ENCODE assay signal across 10 cellular contexts in the genomic region with DNA sequence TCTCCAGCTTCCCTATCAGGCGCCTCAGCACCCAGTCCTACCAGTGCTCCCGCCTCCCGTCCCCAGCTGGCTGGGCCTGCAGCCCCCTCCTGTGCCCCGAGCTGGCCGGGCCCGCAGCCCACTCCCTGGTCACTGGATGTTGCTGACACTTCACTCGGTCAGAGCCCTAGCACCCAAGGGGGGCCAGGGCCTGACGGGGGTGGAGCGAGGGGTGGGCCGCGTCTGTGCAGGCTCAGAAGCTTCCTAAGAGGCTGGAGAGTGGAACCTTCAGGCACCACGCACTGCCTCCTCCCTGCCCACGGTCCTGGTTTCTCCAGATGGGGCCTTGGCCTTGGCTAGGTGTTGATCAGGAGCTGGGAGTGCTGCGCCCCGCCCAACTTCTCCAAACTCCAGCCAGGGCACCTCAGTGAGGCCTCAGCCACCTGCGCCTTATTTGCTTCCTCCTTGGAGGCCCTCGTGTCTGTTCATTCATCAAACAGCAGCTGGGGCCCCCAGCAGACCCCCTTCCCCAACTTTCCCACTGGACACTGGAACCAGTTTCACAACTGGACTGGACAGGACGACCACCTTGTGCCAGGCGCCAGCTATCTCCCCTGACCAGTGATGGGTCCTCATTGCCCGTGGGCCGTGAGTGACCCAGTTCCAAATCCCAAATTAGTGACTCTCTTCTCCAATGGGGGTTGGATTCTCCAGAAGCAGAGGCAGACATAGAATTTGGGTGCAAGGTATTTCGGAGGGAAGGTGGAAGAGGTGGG. TPM values are rescaled to one million over a fixed set of nuclear protein-coding genes. Genes with fewer than 3 reads are reported as not detected.
A peak's percentile ranks its signal among the peaks of the same experiment; 100 is the strongest.
DNase-seq lines count a peak whose midpoint lies in the region; ATAC-seq, FAIRE-seq and TF ChIP-seq lines count a peak whose summit lies in the region.
"Had no signal": no experiment of that assay in that cellular context is flagged by ENCODE, and none has a peak within 500 bp of the region (broad histone marks: within the 10 kb centered on the region; RNA-seq: fewer than 3 reads in every experiment).

No MANE protein-coding gene starts in this region.

- H3K9ac ChIP-seq in kidney (ENCODE audit: low read length in 2 of 2) = no peak overlapping the region

- H3K27me3 Mint-ChIP-seq in activated naive CD4-positive, alpha-beta T cell treated with anti-CD3 and anti-CD28 coated beads, Interleukin-2, amount 10 ng/mL, durations not matched to agents 7 days and 5 days = no peaks in the 10 kb centered on the region
- H3K27me3 Mint-ChIP-seq: activated CD4-positive, alpha-beta T cell treated with anti-CD3 and anti-CD28 coated beads, Interleukin-2, amount 10 ng/mL, durations not matched to agents 24 days and 14 days; CD4-positive, CD25-positive, alpha-beta regulatory T cell; stimulated activated naive B cell treated with anti-CD40 and anti-IgM and Interleukin-4, amounts not matched to agents 10 μg/mL and 1 μg/mL and 100 μg/mL, for 72 hours had no signal

- H3K9me3 Mint-ChIP-seq in activated naive CD4-positive, alpha-beta T cell treated with anti-CD3 and anti-CD28 coated beads, Interleukin-2, amount 10 ng/mL, durations not matched to agents 7 days and 5 days = no peaks in the 10 kb centered on the region
- H3K9me3 Mint-ChIP-seq: activated CD4-positive, alpha-beta T cell treated with anti-CD3 and anti-CD28 coated beads, Interleukin-2, amount 10 ng/mL, durations not matched to agents 24 days and 14 days; CD4-positive, CD25-positive, alpha-beta regulatory T cell; stimulated activated naive B cell treated with anti-CD40 and anti-IgM and Interleukin-4, amounts not matched to agents 10 μg/mL and 1 μg/mL and 100 μg/mL, for 72 hours had no signal

- no peak for TF ChIP-seq EP300 in sigmoid colon (IDR thresholded peaks at IDR 0.05)

- H3K36me3 Mint-ChIP-seq in activated naive CD4-positive, alpha-beta T cell treated with anti-CD3 and anti-CD28 coated beads, Interleukin-2, amount 10 ng/mL, durations not matched to agents 7 days and 5 days = peaks cover 2% of the 10 kb centered on the region

- CTCF ChIA-PET in activated naive CD4-positive, alpha-beta T cell treated with anti-CD3 and anti-CD28 coated beads, Interleukin-2, amount 10 ng/mL, durations not matched to agents 7 days and 5 days (lab: Charles Lee) = interaction anchor here (1.0 to 1.6 kb wide), 2 partner anchors 15 to 38 kb away, joined by 3 to 4 read pairs; no protein-coding TSS in a partner anchor

- no peak overlapping the region for H3K27ac Mint-ChIP-seq in activated naive CD4-positive, alpha-beta T cell treated with anti-CD3 and anti-CD28 coated beads, Interleukin-2, amount 10 ng/mL, durations not matched to agents 7 days and 5 days
- H3K27ac Mint-ChIP-seq: activated CD4-positive, alpha-beta T cell treated with anti-CD3 and anti-CD28 coated beads, Interleukin-2, amount 10 ng/mL, durations not matched to agents 24 days and 14 days; stimulated activated naive B cell treated with anti-CD40 and anti-IgM and Interleukin-4, amounts not matched to agents 10 μg/mL and 1 μg/mL and 100 μg/mL, for 72 hours had no signal

- no peak for TF ChIP-seq POLR2A in sigmoid colon (IDR thresholded peaks at IDR 0.05)

- TF ChIP-seq CTCF in kidney (IDR thresholded peaks at IDR 0.05; ENCODE audit: borderline replicate concordance, extremely low read depth, insufficient read depth) = no peak
- no peak for TF ChIP-seq CTCF in sigmoid colon (IDR thresholded peaks at IDR 0.05)

- no peak for FAIRE-seq in kidney (lab: Jason Lieb, UNC)
- FAIRE-seq: bronchial epithelial cell had no signal

- H3K27ac ChIP-seq in kidney (ENCODE audit: low read depth in 2 of 2, low read length in 2 of 2) = no peak overlapping the region
- no peak overlapping the region for H3K27ac ChIP-seq in sigmoid colon

- no peaks in the 10 kb centered on the region for H3K4me1 Mint-ChIP-seq in activated naive CD4-positive, alpha-beta T cell treated with anti-CD3 and anti-CD28 coated beads, Interleukin-2, amount 10 ng/mL, durations not matched to agents 7 days and 5 days
- H3K4me1 Mint-ChIP-seq: CD4-positive, CD25-positive, alpha-beta regulatory T cell had no signal

- no peaks in the 10 kb centered on the region for H3K27me3 ChIP-seq in sigmoid colon

- peaks cover 2 to 4% of the 10 kb centered on the region in 2 donors for H3K4me1 ChIP-seq in kidney (ENCODE audit: control insufficient read depth in 1 of 2, insufficient read depth in 1 of 2, low read depth in 1 of 2, low read length in 2 of 2)
- peaks cover 0 to 8% (median 3%) of the 10 kb centered on the region in 4 donors for H3K4me1 ChIP-seq in sigmoid colon

- no peak for ATAC-seq in HG03521 (IDR thresholded peaks at IDR 0.05; ENCODE audit: unreplicated experiment)
- ATAC-seq: stimulated activated naive B cell treated with anti-CD40 and anti-IgM and Interleukin-4, amounts not matched to agents 10 μg/mL and 1 μg/mL and 100 μg/mL, for 72 hours had no signal

- no peak overlapping the region for H3K4me3 Mint-ChIP-seq in activated naive CD4-positive, alpha-beta T cell treated with anti-CD3 and anti-CD28 coated beads, Interleukin-2, amount 10 ng/mL, durations not matched to agents 7 days and 5 days
- H3K4me3 Mint-ChIP-seq: activated CD4-positive, alpha-beta T cell treated with anti-CD3 and anti-CD28 coated beads, Interleukin-2, amount 10 ng/mL, durations not matched to agents 24 days and 14 days; stimulated activated naive B cell treated with anti-CD40 and anti-IgM and Interleukin-4, amounts not matched to agents 10 μg/mL and 1 μg/mL and 100 μg/mL, for 72 hours had no signal

- H3K9me3 ChIP-seq in kidney (ENCODE audit: control insufficient read depth in 1 of 2, low read length in 2 of 2) = no peaks in the 10 kb centered on the region
- H3K9me3 ChIP-seq in sigmoid colon = no peaks in the 10 kb centered on the region

- WGBS in sigmoid colon, 2 donors = 81 to 87% methylated on average over 22 of the region's 22 CpGs

- intact Hi-C loops in kidney (cut with DNase I) = no loop called here
- intact Hi-C loops in sigmoid colon (cut with DNase I) = no loop called here

- DNase-seq in activated naive CD4-positive, alpha-beta T cell treated with anti-CD3 and anti-CD28 coated beads, Interleukin-2, amount 10 ng/mL, durations not matched to agents 7 days and 5 days = peak; percentile 14
- no peak for DNase-seq in activated naive CD4-positive, alpha-beta T cell treated with Interleukin-2 at 50 U/mL for 16 hours
- DNase-seq in kidney (peak; percentile 64), sigmoid colon (peak; percentile 56), SHP77 (lab: John Stamatoyannopoulos, UW) (no peak)
- DNase-seq: activated CD4-positive, alpha-beta T cell treated with anti-CD3 and anti-CD28 coated beads, Interleukin-2, amount 10 ng/mL, durations not matched to agents 24 days and 14 days; CD4-positive, CD25-positive, alpha-beta regulatory T cell; stimulated activated naive B cell treated with anti-CD40 and anti-IgM and Interleukin-4, amounts not matched to agents 10 μg/mL and 1 μg/mL and 100 μg/mL, for 72 hours had no signal

- peaks cover 0 to 5% of the 10 kb centered on the region in 2 donors for H3K36me3 ChIP-seq in kidney (ENCODE audit: control insufficient read depth in 1 of 2, insufficient read depth in 2 of 2, low read length in 2 of 2)
- peaks cover 0 to 17% (median 11%) of the 10 kb centered on the region in 4 donors for H3K36me3 ChIP-seq in sigmoid colon

- no peak overlapping the region for H3K4me3 ChIP-seq in kidney (ENCODE audit: low read length in 2 of 2)
- H3K4me3 ChIP-seq in sigmoid colon = no peak overlapping the region

RNA-seq across cellular contexts. Expression of gene CAPN10, which starts 16.7 kb away (rescaled TPM):
- total RNA-seq in kidney (50.9 TPM), sigmoid colon (10 to 100 TPM; 10.5 to 27.7 (median 16.3) TPM)
- polyA plus RNA-seq in kidney (ENCODE audit: insufficient read depth, low read depth, low replicate concordance) (26.3 TPM), sigmoid colon (10 to 100 TPM; 11.4 to 33.0 (median 16.4) TPM)

RNA-seq across cellular contexts. Expression of gene GPR35, which starts 22.0 kb away (rescaled TPM):
- total RNA-seq in kidney (6.7 TPM), sigmoid colon (1 to 10 TPM; 1.3 to 7.8 (median 3.5) TPM)
- polyA plus RNA-seq in kidney (ENCODE audit: insufficient read depth, low read depth, low replicate concordance) (1.7 TPM), sigmoid colon (10 to 100 TPM; 28.2 to 76.6 (median 33.0) TPM)

RNA-seq across cellular contexts. Expression of gene RNPEPL1, which starts 35.0 kb away (rescaled TPM):
- total RNA-seq in kidney (77.4 TPM), sigmoid colon (10 to 100 TPM; 23.1 to 87.8 (median 28.4) TPM)
- polyA plus RNA-seq in kidney (ENCODE audit: insufficient read depth, low read depth, low replicate concordance) (65.4 TPM), sigmoid colon (100 to 1,000 TPM in 2 of 3 donors, 10 to 100 TPM in 1; 64.3 to 136 (median 102) TPM)

RNA-seq across cellular contexts. Expression of gene DUSP28, which starts 43.1 kb away (rescaled TPM):
- total RNA-seq in kidney = 7.0 TPM
- polyA plus RNA-seq in kidney (ENCODE audit: insufficient read depth, low read depth, low replicate concordance) = 5.9 TPM
- 10 to 100 TPM in 1 of 4 donors, 1 to 10 TPM in 3; 4.6 to 10.2 (median 7.6) TPM for total RNA-seq in sigmoid colon
- polyA plus RNA-seq in sigmoid colon = 1 to 10 TPM; 5.0 to 5.4 (median 5.1) TPM

RNA-seq across cellular contexts. Expression of gene ANKMY1, which starts 45.5 kb away (rescaled TPM):
- total RNA-seq in kidney (22.1 TPM), sigmoid colon (10 to 100 TPM in 2 of 4 donors, 1 to 10 TPM in 2; 6.7 to 14.0 (median 9.6) TPM)
- polyA plus RNA-seq in kidney (ENCODE audit: insufficient read depth, low read depth, low replicate concordance) (3.0 TPM), sigmoid colon (1 to 10 TPM; 3.6 to 9.4 (median 3.9) TPM)

Comparison
In these comparisons a context has a peak if more than half of its experiments do, and no peak if none do; other contexts are left out.
1. DNase-seq: peak in activated naive CD4-positive, alpha-beta T cell treated with anti-CD3 and anti-CD28 coated beads, Interleukin-2, amount 10 ng/mL, durations not matched to agents 7 days and 5 days (single experiment), kidney (single experiment) and sigmoid colon (single experiment); none in activated naive CD4-positive, alpha-beta T cell treated with Interleukin-2 at 50 U/mL for 16 hours (single experiment) and SHP77 (0 of 2).